In the genomic region with DNA sequence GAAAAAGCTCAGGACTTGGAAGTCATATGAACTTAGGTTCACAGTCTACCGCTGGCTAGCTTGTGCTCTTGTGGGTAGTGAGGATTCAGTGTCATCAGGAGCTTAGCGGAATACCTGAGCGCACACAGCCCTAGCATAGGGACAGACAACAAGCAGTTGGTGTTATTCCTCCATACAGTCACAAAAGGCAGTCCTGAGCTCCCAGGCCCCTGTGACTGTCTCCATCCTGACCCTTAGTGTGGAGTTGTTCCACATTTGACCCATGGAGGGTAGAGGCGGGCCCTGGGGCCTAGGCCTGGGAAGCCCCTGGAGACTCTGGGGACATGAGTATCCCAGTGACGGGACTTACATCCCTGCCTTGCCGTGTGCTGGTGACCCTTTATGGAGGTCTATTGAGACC, we compare ENCODE assay signal across 29 cellular contexts.
DNase-seq lines count a peak whose midpoint lies in the region; ATAC-seq and TF ChIP-seq lines count a peak whose summit lies in the region.
"Had no signal": no experiment of that assay in that cellular context is flagged by ENCODE, and none has a peak within 500 bp of the region (broad histone marks: within the 10 kb centered on the region; RNA-seq: fewer than 3 reads in every experiment).

No MANE protein-coding gene starts in this region.

- H3K27ac Mint-ChIP-seq in WTC11 (peak overlapping the region; percentile 97), osteocyte (ENCODE audit: unreplicated experiment) (peak overlapping the region; percentile 18)
- H3K27ac Mint-ChIP-seq: activated CD4-positive, alpha-beta T cell treated with anti-CD3 and anti-CD28 coated beads, Interleukin-2, amount 10 ng/mL, durations not matched to agents 24 days and 14 days; activated naive CD8-positive, alpha-beta T cell treated with anti-CD3 and anti-CD28 coated beads for 36 hours; activated T-cell treated with anti-CD3 and anti-CD28 coated beads, Interleukin-2, amount 50 U/mL, for 24 hours; IgD-negative memory B cell had no signal

- DNase-seq in H7 (peak; percentile 3), WTC11 (ENCODE audit: low spot score) (no peak), islet precursor cell (peak; percentile 40), osteocyte (ENCODE audit: extremely low spot score, unreplicated experiment) (peak; percentile 70), NCI-H2196 treated with DMSO at 0.1 percent for 48 hours (lab: John Stamatoyannopoulos, UW; ENCODE audit: unreplicated experiment) (no peak), NAMALWA (ENCODE audit: low spot score) (no peak), NCI-H345 treated with DMSO at 0.1 percent for 48 hours (lab: John Stamatoyannopoulos, UW; ENCODE audit: unreplicated experiment) (no peak)
- DNase-seq in activated CD4-positive, alpha-beta T cell treated with anti-CD3 and anti-CD28 coated beads, Interleukin-2, amount 50 U/mL, for 1 hour: no peak
- DNase-seq: activated CD4-positive, alpha-beta T cell treated with anti-CD3 and anti-CD28 coated beads, Interleukin-2, amount 10 ng/mL, durations not matched to agents 24 days and 14 days; activated gamma-delta T cell; activated naive CD8-positive, alpha-beta T cell treated with anti-CD3 and anti-CD28 coated beads for 36 hours; activated T-cell treated with anti-CD3 and anti-CD28 coated beads, Interleukin-2, amount 50 U/mL, for 24 hours; aorta; cortex of kidney; glutamatergic neuron; MV-4-11; NCI-H1436 treated with DMSO at 0.1 percent for 48 hours; NCI-H2081 treated with DMSO at 0.1 percent for 48 hours; NCI-H446; stimulated activated CD4-positive, alpha-beta T cell treated with anti-CD3 and anti-CD28 coated beads, Interleukin-4, amount 100 ng/mL, for 1 hour; T-helper 9 cell had no signal

- POLR2A ChIA-PET in WTC11 (lab: Charles Lee): interaction anchor here (0.9 to 1.5 kb wide), 2 partner anchors 99 to 101 kb away, joined by 5 to 6 read pairs; no protein-coding TSS in a partner anchor

- H3K36me3 Mint-ChIP-seq in WTC11 (no peaks in the 10 kb centered on the region), osteocyte (ENCODE audit: unreplicated experiment) (peaks cover 4% of the 10 kb centered on the region)

- no peak for ATAC-seq in WTC11
- ATAC-seq: esophagus mucosa, HCT116 had no signal

- no peaks in the 10 kb centered on the region for H3K27me3 ChIP-seq in H7 (ENCODE audit: control insufficient read depth, insufficient read depth, low read length)
- H3K27me3 ChIP-seq: BLaER1, right lobe of liver, tibial nerve had no signal

- H3K4me3 ChIP-seq in H7 (ENCODE audit: insufficient read depth, low read depth, low read length): no peak overlapping the region
- H3K4me3 ChIP-seq: BLaER1, lung, right lobe of liver, tibial nerve had no signal

- H3K9me3 Mint-ChIP-seq in WTC11 (no peaks in the 10 kb centered on the region), osteocyte (ENCODE audit: unreplicated experiment) (no peaks in the 10 kb centered on the region)
- H3K9me3 Mint-ChIP-seq: activated CD4-positive, alpha-beta T cell treated with anti-CD3 and anti-CD28 coated beads, Interleukin-2, amount 10 ng/mL, durations not matched to agents 24 days and 14 days; activated naive CD8-positive, alpha-beta T cell treated with anti-CD3 and anti-CD28 coated beads for 36 hours; activated T-cell treated with anti-CD3 and anti-CD28 coated beads, Interleukin-2, amount 50 U/mL, for 24 hours; IgD-negative memory B cell; nephron progenitor cell had no signal

- TF ChIP-seq CTCF in WTC11 (IDR thresholded peaks at IDR 0.05) (no peak), osteocyte (IDR thresholded peaks at IDR 0.05) (no peak)

- H3K27me3 Mint-ChIP-seq in WTC11 (ENCODE audit: low read depth) (no peaks in the 10 kb centered on the region), osteocyte (ENCODE audit: unreplicated experiment) (no peaks in the 10 kb centered on the region)
- H3K27me3 Mint-ChIP-seq: activated CD4-positive, alpha-beta T cell treated with anti-CD3 and anti-CD28 coated beads, Interleukin-2, amount 10 ng/mL, durations not matched to agents 24 days and 14 days; activated naive CD8-positive, alpha-beta T cell treated with anti-CD3 and anti-CD28 coated beads for 36 hours; activated T-cell treated with anti-CD3 and anti-CD28 coated beads, Interleukin-2, amount 50 U/mL, for 24 hours; IgD-negative memory B cell had no signal

- H3K4me1 Mint-ChIP-seq in WTC11 (peaks cover 58% of the 10 kb centered on the region), osteocyte (ENCODE audit: unreplicated experiment) (peaks cover 21% of the 10 kb centered on the region)
- H3K4me1 Mint-ChIP-seq: activated CD4-positive, alpha-beta T cell treated with anti-CD3 and anti-CD28 coated beads, Interleukin-2, amount 10 ng/mL, durations not matched to agents 24 days and 14 days; activated naive CD8-positive, alpha-beta T cell treated with anti-CD3 and anti-CD28 coated beads for 36 hours; IgD-negative memory B cell had no signal

- H3K4me3 Mint-ChIP-seq in WTC11: no peak overlapping the region
- H3K4me3 Mint-ChIP-seq in osteocyte (ENCODE audit: unreplicated experiment): no peak overlapping the region
- H3K4me3 Mint-ChIP-seq: activated CD4-positive, alpha-beta T cell treated with anti-CD3 and anti-CD28 coated beads, Interleukin-2, amount 10 ng/mL, durations not matched to agents 24 days and 14 days; activated naive CD8-positive, alpha-beta T cell treated with anti-CD3 and anti-CD28 coated beads for 36 hours; activated T-cell treated with anti-CD3 and anti-CD28 coated beads, Interleukin-2, amount 50 U/mL, for 24 hours; IgD-negative memory B cell; nephron progenitor cell had no signal

- no peaks in the 10 kb centered on the region for H3K36me3 ChIP-seq in H7 (replicated peaks; ENCODE audit: control insufficient read depth, insufficient read depth, low read length)
- H3K36me3 ChIP-seq: BLaER1, right lobe of liver had no signal

- CTCF ChIA-PET in WTC11 (lab: Charles Lee): interaction anchor here (0.9 to 2.9 kb wide), 5 partner anchors 9 to 171 kb away, joined by 3 to 26 read pairs (median 3); no protein-coding TSS in a partner anchor

TF ChIP-seq in WTC11, 78 proteins besides CTCF, POLR2A, EP300 and RAD21 (continues in another document):
- TF ChIP-seq, protein P1, sequence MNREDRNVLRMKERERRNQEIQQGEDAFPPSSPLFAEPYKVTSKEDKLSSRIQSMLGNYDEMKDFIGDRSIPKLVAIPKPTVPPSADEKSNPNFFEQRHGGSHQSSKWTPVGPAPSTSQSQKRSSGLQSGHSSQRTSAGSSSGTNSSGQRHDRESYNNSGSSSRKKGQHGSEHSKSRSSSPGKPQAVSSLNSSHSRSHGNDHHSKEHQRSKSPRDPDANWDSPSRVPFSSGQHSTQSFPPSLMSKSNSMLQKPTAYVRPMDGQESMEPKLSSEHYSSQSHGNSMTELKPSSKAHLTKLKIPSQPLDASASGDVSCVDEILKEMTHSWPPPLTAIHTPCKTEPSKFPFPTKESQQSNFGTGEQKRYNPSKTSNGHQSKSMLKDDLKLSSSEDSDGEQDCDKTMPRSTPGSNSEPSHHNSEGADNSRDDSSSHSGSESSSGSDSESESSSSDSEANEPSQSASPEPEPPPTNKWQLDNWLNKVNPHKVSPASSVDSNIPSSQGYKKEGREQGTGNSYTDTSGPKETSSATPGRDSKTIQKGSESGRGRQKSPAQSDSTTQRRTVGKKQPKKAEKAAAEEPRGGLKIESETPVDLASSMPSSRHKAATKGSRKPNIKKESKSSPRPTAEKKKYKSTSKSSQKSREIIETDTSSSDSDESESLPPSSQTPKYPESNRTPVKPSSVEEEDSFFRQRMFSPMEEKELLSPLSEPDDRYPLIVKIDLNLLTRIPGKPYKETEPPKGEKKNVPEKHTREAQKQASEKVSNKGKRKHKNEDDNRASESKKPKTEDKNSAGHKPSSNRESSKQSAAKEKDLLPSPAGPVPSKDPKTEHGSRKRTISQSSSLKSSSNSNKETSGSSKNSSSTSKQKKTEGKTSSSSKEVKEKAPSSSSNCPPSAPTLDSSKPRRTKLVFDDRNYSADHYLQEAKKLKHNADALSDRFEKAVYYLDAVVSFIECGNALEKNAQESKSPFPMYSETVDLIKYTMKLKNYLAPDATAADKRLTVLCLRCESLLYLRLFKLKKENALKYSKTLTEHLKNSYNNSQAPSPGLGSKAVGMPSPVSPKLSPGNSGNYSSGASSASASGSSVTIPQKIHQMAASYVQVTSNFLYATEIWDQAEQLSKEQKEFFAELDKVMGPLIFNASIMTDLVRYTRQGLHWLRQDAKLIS (CRISPR knock-in tag; IDR thresholded peaks at IDR 0.05; ENCODE audit: borderline replicate concordance): no peak
- TF ChIP-seq CREM (CRISPR knock-in tag; IDR thresholded peaks at IDR 0.05) (no peak), JUN (CRISPR knock-in tag; IDR thresholded peaks at IDR 0.05) (no peak), FOXP1 (CRISPR knock-in tag; IDR thresholded peaks at IDR 0.05; ENCODE audit: borderline replicate concordance) (no peak)
- TF ChIP-seq, protein P2, sequence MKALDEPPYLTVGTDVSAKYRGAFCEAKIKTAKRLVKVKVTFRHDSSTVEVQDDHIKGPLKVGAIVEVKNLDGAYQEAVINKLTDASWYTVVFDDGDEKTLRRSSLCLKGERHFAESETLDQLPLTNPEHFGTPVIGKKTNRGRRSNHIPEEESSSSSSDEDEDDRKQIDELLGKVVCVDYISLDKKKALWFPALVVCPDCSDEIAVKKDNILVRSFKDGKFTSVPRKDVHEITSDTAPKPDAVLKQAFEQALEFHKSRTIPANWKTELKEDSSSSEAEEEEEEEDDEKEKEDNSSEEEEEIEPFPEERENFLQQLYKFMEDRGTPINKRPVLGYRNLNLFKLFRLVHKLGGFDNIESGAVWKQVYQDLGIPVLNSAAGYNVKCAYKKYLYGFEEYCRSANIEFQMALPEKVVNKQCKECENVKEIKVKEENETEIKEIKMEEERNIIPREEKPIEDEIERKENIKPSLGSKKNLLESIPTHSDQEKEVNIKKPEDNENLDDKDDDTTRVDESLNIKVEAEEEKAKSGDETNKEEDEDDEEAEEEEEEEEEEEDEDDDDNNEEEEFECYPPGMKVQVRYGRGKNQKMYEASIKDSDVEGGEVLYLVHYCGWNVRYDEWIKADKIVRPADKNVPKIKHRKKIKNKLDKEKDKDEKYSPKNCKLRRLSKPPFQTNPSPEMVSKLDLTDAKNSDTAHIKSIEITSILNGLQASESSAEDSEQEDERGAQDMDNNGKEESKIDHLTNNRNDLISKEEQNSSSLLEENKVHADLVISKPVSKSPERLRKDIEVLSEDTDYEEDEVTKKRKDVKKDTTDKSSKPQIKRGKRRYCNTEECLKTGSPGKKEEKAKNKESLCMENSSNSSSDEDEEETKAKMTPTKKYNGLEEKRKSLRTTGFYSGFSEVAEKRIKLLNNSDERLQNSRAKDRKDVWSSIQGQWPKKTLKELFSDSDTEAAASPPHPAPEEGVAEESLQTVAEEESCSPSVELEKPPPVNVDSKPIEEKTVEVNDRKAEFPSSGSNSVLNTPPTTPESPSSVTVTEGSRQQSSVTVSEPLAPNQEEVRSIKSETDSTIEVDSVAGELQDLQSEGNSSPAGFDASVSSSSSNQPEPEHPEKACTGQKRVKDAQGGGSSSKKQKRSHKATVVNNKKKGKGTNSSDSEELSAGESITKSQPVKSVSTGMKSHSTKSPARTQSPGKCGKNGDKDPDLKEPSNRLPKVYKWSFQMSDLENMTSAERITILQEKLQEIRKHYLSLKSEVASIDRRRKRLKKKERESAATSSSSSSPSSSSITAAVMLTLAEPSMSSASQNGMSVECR (CRISPR knock-in tag; IDR thresholded peaks at IDR 0.05; ENCODE audit: borderline replicate concordance): no peak

Comparison
In these comparisons a context has a peak if more than half of its experiments do, and no peak if none do; other contexts are left out.
1. DNase-seq: peak in H7 (single experiment), islet precursor cell (single experiment) and osteocyte (single experiment); none in WTC11 (single experiment), NCI-H2196 treated with DMSO at 0.1 percent for 48 hours (single experiment), NAMALWA (single experiment), activated CD4-positive, alpha-beta T cell treated with anti-CD3 and anti-CD28 coated beads, Interleukin-2, amount 50 U/mL, for 1 hour (single experiment) and NCI-H345 treated with DMSO at 0.1 percent for 48 hours (single experiment).